10 cellular contexts compared by ENCODE assay signal in genomic region chr13:113547248-113547971, GRCh38. TPM values are rescaled to one million over a fixed set of nuclear protein-coding genes. Genes with fewer than 3 reads are reported as not detected.
DNase-seq lines count a peak whose midpoint lies in the region; ATAC-seq and TF ChIP-seq lines count a peak whose summit lies in the region.
"Had no signal": no experiment of that assay in that cellular context is flagged by ENCODE, and none has a peak within 500 bp of the region (broad histone marks: within the 10 kb centered on the region; RNA-seq: fewer than 3 reads in every experiment).

No MANE protein-coding gene starts in this region.

- H3K36me3 Mint-ChIP-seq in effector memory CD8-positive, alpha-beta T cell (ENCODE audit: insufficient read depth), result peaks cover 12% of the 10 kb centered on the region

- peaks cover 7 to 12% of the 10 kb centered on the region in 2 donors for H3K4me1 Mint-ChIP-seq in effector memory CD8-positive, alpha-beta T cell (ENCODE audit: low read depth in 2 of 2)

- TF ChIP-seq CTCF in choroid plexus epithelial cell (conservative IDR thresholded peaks at IDR 0.05; ENCODE audit: low read depth, low read length) (no peak), testis (IDR thresholded peaks at IDR 0.05) (no peak)

- WGBS in testis, 2 donors, result 79 to 82% methylated on average over 20 to 23 of the region's 27 CpGs

- DNase-seq in HT1080 (ENCODE audit: low read depth) (peak; percentile 37), choroid plexus epithelial cell (ENCODE audit: low read depth) (peak; percentile 48), islet precursor cell (peak; percentile 37), testis (peak; percentile 7)
- DNase-seq in effector memory CD8-positive, alpha-beta T cell, result no peak
- DNase-seq: stimulated activated CD4-positive, alpha-beta T cell treated with anti-CD3 and anti-CD28 coated beads, Interleukin-4, amount 100 ng/mL, for 4 hours; T-helper 2 cell had no signal

- no peak overlapping the region for H3K27ac Mint-ChIP-seq in effector memory CD8-positive, alpha-beta T cell

- no peaks in the 10 kb centered on the region for H3K9me3 ChIP-seq in testis

- no peaks in the 10 kb centered on the region for H3K36me3 ChIP-seq in testis (ENCODE audit: low read depth, missing control alignments)

- no peak for ATAC-seq in GM18511 (IDR thresholded peaks at IDR 0.05; ENCODE audit: unreplicated experiment)
- no peak for ATAC-seq in effector memory CD8-positive, alpha-beta T cell (replicated peaks)
- no peak for ATAC-seq in GM18907 (IDR thresholded peaks at IDR 0.05; ENCODE audit: unreplicated experiment)
- ATAC-seq: HCT116 had no signal

- H3K27me3 Mint-ChIP-seq in effector memory CD8-positive, alpha-beta T cell, result no peaks in the 10 kb centered on the region

- no peak overlapping the region for H3K4me3 ChIP-seq in choroid plexus epithelial cell (ENCODE audit: low read depth, low read length)
- no peak overlapping the region for H3K4me3 ChIP-seq in testis

- no peak for TF ChIP-seq POLR2A in testis (IDR thresholded peaks at IDR 0.05)

- H3K4me1 ChIP-seq in testis, result peaks cover 18% of the 10 kb centered on the region

- H3K27me3 ChIP-seq in testis, result no peaks in the 10 kb centered on the region

- no peak overlapping the region for H3K4me3 Mint-ChIP-seq in effector memory CD8-positive, alpha-beta T cell

- H3K9me3 Mint-ChIP-seq in effector memory CD8-positive, alpha-beta T cell, result no peaks in the 10 kb centered on the region

- intact Hi-C loops in testis (cut with DNase I; ENCODE audit: low total_unique reads), result no loop called here

- peak overlapping the region; percentile 65 to 84 for H3K27ac ChIP-seq in testis

RNA-seq across cellular contexts. Expression of gene TFDP1, which starts 37.1 kb away (rescaled TPM):
- total RNA-seq in HT1080 (2014; rRNA removed; shearing (Covaris generic)), result 148 and 182 TPM in 2 replicates
- 196 and 227 TPM in 2 replicates for polyA plus RNA-seq in HT1080 (2015; cell fraction: cytosol; rRNA removed)
- 95.2 and 119 TPM in 2 replicates for polyA plus RNA-seq in HT1080 (2015; cell fraction: nucleus; rRNA removed)
- total RNA-seq in testis, result 10 to 100 TPM; 72.4 to 73.1 TPM
- 135 TPM for polyA plus RNA-seq in testis (ENCODE audit: insufficient read depth, low read depth, low replicate concordance)

RNA-seq across cellular contexts. Expression of gene DCUN1D2, which starts 56.9 kb away (rescaled TPM):
- total RNA-seq in HT1080 (2014; rRNA removed; shearing (Covaris generic)), result 4.7 and 9.6 TPM in 2 replicates
- polyA plus RNA-seq in HT1080 (2015; cell fraction: cytosol; rRNA removed), result 6.8 and 7.7 TPM in 2 replicates
- polyA plus RNA-seq in HT1080 (2015; cell fraction: nucleus; rRNA removed), result 15.6 and 19.8 TPM in 2 replicates
- 10 to 100 TPM; 65.9 to 78.5 TPM for total RNA-seq in testis
- polyA plus RNA-seq in testis (ENCODE audit: insufficient read depth, low read depth, low replicate concordance), result 16.3 TPM

Comparison
In these comparisons a context has a peak if more than half of its experiments do, and no peak if none do; other contexts are left out.
1. DNase-seq: peak in HT1080 (single experiment), choroid plexus epithelial cell (single experiment), islet precursor cell (single experiment) and testis (single experiment); none in effector memory CD8-positive, alpha-beta T cell (0 of 3).